ENCODE assay signal across 19 cellular contexts in genomic region chr14:68082698-68083291, GRCh38.
A peak's percentile ranks its signal among the peaks of the same experiment; 100 is the strongest.
DNase-seq lines count a peak whose midpoint lies in the region; ATAC-seq, FAIRE-seq and TF ChIP-seq lines count a peak whose summit lies in the region.
"Had no signal": no experiment of that assay in that cellular context is flagged by ENCODE, and none has a peak within 500 bp of the region (broad histone marks: within the 10 kb centered on the region; RNA-seq: fewer than 3 reads in every experiment).

No MANE protein-coding gene starts in this region.

- no peaks in the 10 kb centered on the region for H3K27me3 Mint-ChIP-seq in nephron (ENCODE audit: low read depth)
- no peaks in the 10 kb centered on the region for H3K27me3 Mint-ChIP-seq in stimulated activated memory B cell treated with anti-CD40 and anti-IgM and Interleukin-4, amounts not matched to agents 10 μg/mL and 1 μg/mL and 100 μg/mL, for 72 hours
- no peaks in the 10 kb centered on the region for H3K27me3 Mint-ChIP-seq in WTC11 (ENCODE audit: low read depth)
- H3K27me3 Mint-ChIP-seq: CD4-positive, CD25-positive, alpha-beta regulatory T cell had no signal

- H2AFZ ChIP-seq in K562 (ENCODE audit: low read depth, low read length), result no peak overlapping the region

- in situ Hi-C loops in K562 (cut with MboI), result no loop called here

- H3K27ac ChIP-seq in A549 (peak overlapping the region in 1 of 2 experiments; percentile 54; a peak in 2 of 6 replicates), K562 (ENCODE audit: extremely low read depth, low read depth, low read length) (no peak overlapping the region)

- H4K20me1 ChIP-seq in K562 (replicated peaks; ENCODE audit: control insufficient read depth, insufficient read depth, low read length), result no peaks in the 10 kb centered on the region

- no peaks in the 10 kb centered on the region for H3K36me3 Mint-ChIP-seq in nephron (ENCODE audit: low read depth)
- H3K36me3 Mint-ChIP-seq in stimulated activated memory B cell treated with anti-CD40 and anti-IgM and Interleukin-4, amounts not matched to agents 10 μg/mL and 1 μg/mL and 100 μg/mL, for 72 hours, result no peaks in the 10 kb centered on the region
- no peaks in the 10 kb centered on the region for H3K36me3 Mint-ChIP-seq in WTC11
- H3K36me3 Mint-ChIP-seq: CD4-positive, CD25-positive, alpha-beta regulatory T cell had no signal

- WGBS in A549 (ENCODE audit: missing lambda C conversion rate), result 87% methylated on average over 3 of the region's 3 CpGs
- 25% methylated on average over 3 of the region's 3 CpGs for WGBS in K562 (ENCODE audit: insufficient coverage, low coverage, missing lambda C conversion rate)

- CTCF ChIA-PET in A549 (lab: Yijun Ruan, JAX) (interaction anchor here (0.6 kb wide), 1 partner anchor 56 kb away, joined by 3 read pairs; no protein-coding TSS in a partner anchor), K562 (lab: Yijun Ruan, JAX; ENCODE audit: low intra/inter-chr PET ratio) (no interaction called here), WTC11 (lab: Charles Lee) (no interaction called here)

- POLR2A ChIA-PET in A549 (lab: Yijun Ruan, JAX) (no interaction called here), K562 (lab: Yijun Ruan, JAX) (interaction anchor here (1.0 kb wide), 1 partner anchor 24 kb away, joined by 3 read pairs; no protein-coding TSS in a partner anchor), WTC11 (lab: Charles Lee) (no interaction called here)

- H3K9me1 ChIP-seq in K562 (ENCODE audit: control insufficient read depth, insufficient read depth, low read length), result no peaks in the 10 kb centered on the region

- ATAC-seq in A549 (no peak), K562 (no peak), WTC11 (no peak)
- ATAC-seq in stimulated activated memory B cell treated with anti-CD40 and anti-IgM and Interleukin-4, amounts not matched to agents 10 μg/mL and 1 μg/mL and 100 μg/mL, for 72 hours, result no peak

- H3K27me3 ChIP-seq in K562 (ENCODE audit: control insufficient read depth in 2 of 2, insufficient read depth in 2 of 2, low read length in 2 of 2), result no peaks in the 10 kb centered on the region; a peak in 1 of 5 replicates
- H3K27me3 ChIP-seq: BE2C, MG63 had no signal

- no peaks in the 10 kb centered on the region for H3K36me3 ChIP-seq in K562 (ENCODE audit: control insufficient read depth, insufficient read depth, low read length)
- H3K36me3 ChIP-seq: BE2C, MG63 had no signal

- no peaks in the 10 kb centered on the region for H3K9me3 ChIP-seq in A549
- H3K9me3 ChIP-seq in K562 (replicated peaks; ENCODE audit: control insufficient read depth, insufficient read depth, low read depth, low read length), result no peaks in the 10 kb centered on the region
- H3K9me3 ChIP-seq: BE2C, Caco-2, MG63 had no signal

- BruUV-seq in K562 (replicated peaks; lab: Mats Ljungman, UMichigan), result no TSS peak

- H3K4me1 ChIP-seq in A549, result peaks cover 22% of the 10 kb centered on the region
- H3K4me1 ChIP-seq in K562 (replicated peaks in 1 of 2; ENCODE audit: control insufficient read depth in 2 of 2, insufficient read depth in 2 of 2, low read length in 2 of 2), result peaks cover 4 to 5% of the 10 kb centered on the region in 2 experiments; a peak in 3 of 5 replicates
- H3K4me1 ChIP-seq: BE2C had no signal

- H3K4me3 Mint-ChIP-seq in nephron (no peak overlapping the region), WTC11 (no peak overlapping the region)
- H3K4me3 Mint-ChIP-seq in stimulated activated memory B cell treated with anti-CD40 and anti-IgM and Interleukin-4, amounts not matched to agents 10 μg/mL and 1 μg/mL and 100 μg/mL, for 72 hours, result no peak overlapping the region
- H3K4me3 Mint-ChIP-seq: CD4-positive, CD25-positive, alpha-beta regulatory T cell had no signal

- peak; percentile 90 for FAIRE-seq in A549 (lab: Jason Lieb, UNC)
- peak; percentile 63 for FAIRE-seq in HTR-8/SVneo (lab: Jason Lieb, UNC)
- no peak for FAIRE-seq in K562 (lab: Jason Lieb, UNC)
- FAIRE-seq: H54 had no signal

- H3K4me2 ChIP-seq in A549, result no peak overlapping the region
- H3K4me2 ChIP-seq in K562 (ENCODE audit: insufficient read depth, low read length), result no peak overlapping the region

- TF ChIP-seq EP300 in A549 (IDR thresholded peaks at IDR 0.05), result no peak
- no peak for TF ChIP-seq EP300 in K562 (IDR thresholded peaks at IDR 0.05; ENCODE audit: low read length)

- no peak overlapping the region for H3K9ac ChIP-seq in K562 (ENCODE audit: insufficient read depth in 1 of 2, low read depth in 2 of 2, low read length in 2 of 2)

- H3K4me1 Mint-ChIP-seq in nephron (peaks cover 52% of the 10 kb centered on the region), WTC11 (peaks cover 34% of the 10 kb centered on the region)
- peaks cover 24% of the 10 kb centered on the region for H3K4me1 Mint-ChIP-seq in stimulated activated memory B cell treated with anti-CD40 and anti-IgM and Interleukin-4, amounts not matched to agents 10 μg/mL and 1 μg/mL and 100 μg/mL, for 72 hours

- TF ChIP-seq RAD21 in A549 (conservative IDR thresholded peaks at IDR 0.05 in 1 of 2, IDR thresholded peaks at IDR 0.05 in 1 of 2) (no peak), K562 (CRISPR knock-in tag; conservative IDR thresholded peaks at IDR 0.05 in 1 of 2, IDR thresholded peaks at IDR 0.05 in 1 of 2) (no peak)

- intact Hi-C loops in K562 (cut with micrococcal nuclease), result loop anchor here (10.0 kb wide), 1 partner anchor 162 kb away; no protein-coding TSS in a partner anchor

- H3K79me2 ChIP-seq in K562 (ENCODE audit: control insufficient read depth, insufficient read depth, low read length), result no peaks in the 10 kb centered on the region

- no peak for TF ChIP-seq CTCF in A549 (IDR thresholded peaks at IDR 0.05)
- TF ChIP-seq CTCF in K562 (IDR thresholded peaks at IDR 0.05 in 2 of 3, conservative IDR thresholded peaks at IDR 0.05 in 1 of 3; ENCODE audit: insufficient read depth in 2 of 3, low read depth in 1 of 3, low read length in 3 of 3), result no peak
- no peak for TF ChIP-seq CTCF in nephron (IDR thresholded peaks at IDR 0.05; ENCODE audit: unreplicated experiment in 3 of 3)
- TF ChIP-seq CTCF in WTC11 (IDR thresholded peaks at IDR 0.05), result no peak

- no peak for DNase-seq in A549 (ENCODE audit: low read depth in 1 of 2, low spot score in 1 of 2)
- no peak for DNase-seq in HTR-8/SVneo (ENCODE audit: insufficient read length, low spot score)
- no peak for DNase-seq in K562 (ENCODE audit: extremely low read depth in 1 of 4, low spot score in 3 of 4)
- no peak for DNase-seq in stimulated activated CD8-positive, alpha-beta memory T cell treated with anti-CD3 and anti-CD28 coated beads, Interleukin-4, amount 100 ng/mL, for 48 hours
- DNase-seq in 8988T, result no peak
- DNase-seq in WTC11 (ENCODE audit: low spot score), result no peak
- DNase-seq: BE2C; Caco-2; CD4-positive, CD25-positive, alpha-beta regulatory T cell; IMR-90; Karpas-422; MG63; NCI-H1048; NCI-H1436; NCI-H345; NCI-H524 treated with DMSO at 0.1 percent for 48 hours had no signal

- no peak overlapping the region for H3K4me3 ChIP-seq in A549
- no peak overlapping the region for H3K4me3 ChIP-seq in K562
- H3K4me3 ChIP-seq: MG63 had no signal

- H3K27ac Mint-ChIP-seq in nephron, result peak overlapping the region; percentile 37 to 80 (median 66)
- H3K27ac Mint-ChIP-seq in stimulated activated memory B cell treated with anti-CD40 and anti-IgM and Interleukin-4, amounts not matched to agents 10 μg/mL and 1 μg/mL and 100 μg/mL, for 72 hours, result no peak overlapping the region
- H3K27ac Mint-ChIP-seq in WTC11, result no peak overlapping the region
- H3K27ac Mint-ChIP-seq: CD4-positive, CD25-positive, alpha-beta regulatory T cell had no signal

- no peaks in the 10 kb centered on the region for H3K9me3 Mint-ChIP-seq in nephron
- no peaks in the 10 kb centered on the region for H3K9me3 Mint-ChIP-seq in stimulated activated memory B cell treated with anti-CD40 and anti-IgM and Interleukin-4, amounts not matched to agents 10 μg/mL and 1 μg/mL and 100 μg/mL, for 72 hours
- no peaks in the 10 kb centered on the region for H3K9me3 Mint-ChIP-seq in WTC11
- H3K9me3 Mint-ChIP-seq: CD4-positive, CD25-positive, alpha-beta regulatory T cell had no signal

- TF ChIP-seq POLR2A in A549 (IDR thresholded peaks at IDR 0.05; ENCODE audit: low read length) (no peak), K562 (conservative IDR thresholded peaks at IDR 0.05) (no peak)

TF ChIP-seq in A549, 52 proteins besides CTCF, POLR2A, EP300 and RAD21 (continues in another document):
- TF ChIP-seq, protein P1, sequence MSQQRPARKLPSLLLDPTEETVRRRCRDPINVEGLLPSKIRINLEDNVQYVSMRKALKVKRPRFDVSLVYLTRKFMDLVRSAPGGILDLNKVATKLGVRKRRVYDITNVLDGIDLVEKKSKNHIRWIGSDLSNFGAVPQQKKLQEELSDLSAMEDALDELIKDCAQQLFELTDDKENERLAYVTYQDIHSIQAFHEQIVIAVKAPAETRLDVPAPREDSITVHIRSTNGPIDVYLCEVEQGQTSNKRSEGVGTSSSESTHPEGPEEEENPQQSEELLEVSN (IDR thresholded peaks at IDR 0.05; ENCODE audit: borderline replicate concordance, low read depth), result no peak
- TF ChIP-seq SMC3 (IDR thresholded peaks at IDR 0.05), result no peak
- TF ChIP-seq CEBPB (IDR thresholded peaks at IDR 0.05), result no peak
- no peak for TF ChIP-seq KDM1A (IDR thresholded peaks at IDR 0.05; ENCODE audit: low read depth)
- TF ChIP-seq ESRRA (IDR thresholded peaks at IDR 0.05; ENCODE audit: borderline replicate concordance, low read length), result no peak

TF ChIP-seq in K562, 482 proteins besides CTCF, POLR2A, EP300 and RAD21 (continues in another document):
- TF ChIP-seq ZFPM2 (CRISPR knock-in tag; IDR thresholded peaks at IDR 0.05), result no peak

TF ChIP-seq in WTC11, 78 proteins besides CTCF, POLR2A, EP300 and RAD21 (continues in another document):
- TF ChIP-seq SP1 (CRISPR knock-in tag; conservative IDR thresholded peaks at IDR 0.05) (no peak), MYBL2 (CRISPR knock-in tag; IDR thresholded peaks at IDR 0.05) (no peak), CREM (CRISPR knock-in tag; IDR thresholded peaks at IDR 0.05) (no peak), ZNF263 (CRISPR knock-in tag; IDR thresholded peaks at IDR 0.05; ENCODE audit: low read depth) (no peak)
- TF ChIP-seq, protein P2, sequence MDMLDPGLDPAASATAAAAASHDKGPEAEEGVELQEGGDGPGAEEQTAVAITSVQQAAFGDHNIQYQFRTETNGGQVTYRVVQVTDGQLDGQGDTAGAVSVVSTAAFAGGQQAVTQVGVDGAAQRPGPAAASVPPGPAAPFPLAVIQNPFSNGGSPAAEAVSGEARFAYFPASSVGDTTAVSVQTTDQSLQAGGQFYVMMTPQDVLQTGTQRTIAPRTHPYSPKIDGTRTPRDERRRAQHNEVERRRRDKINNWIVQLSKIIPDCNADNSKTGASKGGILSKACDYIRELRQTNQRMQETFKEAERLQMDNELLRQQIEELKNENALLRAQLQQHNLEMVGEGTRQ (CRISPR knock-in tag; IDR thresholded peaks at IDR 0.05), result no peak
- TF ChIP-seq, protein P3, sequence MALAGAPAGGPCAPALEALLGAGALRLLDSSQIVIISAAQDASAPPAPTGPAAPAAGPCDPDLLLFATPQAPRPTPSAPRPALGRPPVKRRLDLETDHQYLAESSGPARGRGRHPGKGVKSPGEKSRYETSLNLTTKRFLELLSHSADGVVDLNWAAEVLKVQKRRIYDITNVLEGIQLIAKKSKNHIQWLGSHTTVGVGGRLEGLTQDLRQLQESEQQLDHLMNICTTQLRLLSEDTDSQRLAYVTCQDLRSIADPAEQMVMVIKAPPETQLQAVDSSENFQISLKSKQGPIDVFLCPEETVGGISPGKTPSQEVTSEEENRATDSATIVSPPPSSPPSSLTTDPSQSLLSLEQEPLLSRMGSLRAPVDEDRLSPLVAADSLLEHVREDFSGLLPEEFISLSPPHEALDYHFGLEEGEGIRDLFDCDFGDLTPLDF (CRISPR knock-in tag; IDR thresholded peaks at IDR 0.05), result no peak

Comparison
In these comparisons a context has a peak if more than half of its experiments do, and no peak if none do; other contexts are left out.
1. H3K27ac Mint-ChIP-seq: peak in nephron (3 of 3); none in stimulated activated memory B cell treated with anti-CD40 and anti-IgM and Interleukin-4, amounts not matched to agents 10 μg/mL and 1 μg/mL and 100 μg/mL, for 72 hours (single experiment) and WTC11 (single experiment).